Comparison of ENCODE assay signal across 8 cellular contexts in the genomic region with DNA sequence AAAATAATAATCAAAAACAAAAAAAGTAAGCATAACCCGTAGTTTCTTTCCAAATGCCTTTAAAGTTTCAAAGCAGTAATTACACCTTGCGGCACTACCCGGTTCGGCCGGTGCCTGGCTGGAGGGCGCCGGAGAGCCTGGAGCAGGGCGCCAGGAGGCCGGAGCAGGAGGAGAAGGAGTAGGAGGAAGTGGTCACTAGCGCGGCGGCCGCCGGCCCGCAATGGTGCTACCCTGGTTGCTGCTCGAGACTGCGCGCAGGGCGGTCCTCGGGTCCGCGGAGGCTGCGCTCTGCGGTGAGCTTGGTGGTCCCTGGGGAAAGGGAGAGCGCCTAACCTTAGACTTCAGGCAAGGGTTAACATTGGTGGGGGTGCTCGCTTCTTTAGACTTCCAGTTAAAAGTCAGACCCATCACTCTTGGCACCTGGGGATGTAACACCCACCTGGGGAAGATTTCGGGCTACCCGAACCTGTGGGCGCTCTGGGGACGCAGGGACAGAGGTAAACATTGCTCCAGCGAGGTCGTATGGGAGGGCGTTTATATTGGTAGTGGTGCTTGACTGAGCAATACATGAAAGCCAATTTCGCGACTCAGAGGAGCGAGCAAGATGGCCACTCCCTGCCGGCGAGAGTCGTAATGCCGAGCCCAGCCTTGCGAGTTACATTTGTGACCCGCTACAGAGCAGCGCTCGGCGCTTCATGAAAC. TPM values are rescaled to one million over a fixed set of nuclear protein-coding genes. Genes with fewer than 3 reads are reported as not detected.
DNase-seq lines count a peak whose midpoint lies in the region; ATAC-seq and TF ChIP-seq lines count a peak whose summit lies in the region.

No MANE protein-coding gene starts in this region.

- H3K36me3 ChIP-seq in heart right ventricle, result peaks cover 0 to 8% (median 0%) of the 10 kb centered on the region in 9 donors
- no peaks in the 10 kb centered on the region for H3K36me3 ChIP-seq in uterus

- H3K9me3 Mint-ChIP-seq in progenitor cell of endocrine pancreas (ENCODE audit: low read depth), result no peaks in the 10 kb centered on the region

- H3K27ac ChIP-seq in heart right ventricle (peak overlapping the region; percentile 55 to 94 (median 89)), uterus (peak overlapping the region; percentile 89 to 93)

- TF ChIP-seq CTCF in heart right ventricle (IDR thresholded peaks at IDR 0.05) (peak; percentile 72 to 93 (median 87)), progenitor cell of endocrine pancreas (IDR thresholded peaks at IDR 0.05; ENCODE audit: unreplicated experiment) (peak; percentile 67), uterus (IDR thresholded peaks at IDR 0.05) (peak; percentile 84 to 98 (median 86))

- intact Hi-C loops in heart right ventricle (cut with DNase I), result loop anchor here in 4 of 10 donors (5.0 to 10.0 kb wide), 2 partner anchors 46 to 116 kb away; partner anchors contain the start of gene CCNC (in 3 of the 4)
- intact Hi-C loops in uterus (cut with DNase I; ENCODE audit: low total_unique reads), result loop anchor here (10.0 kb wide), 1 partner anchor 96 kb away; the partner anchor contains the start of gene PNISR

- H3K27me3 Mint-ChIP-seq in progenitor cell of endocrine pancreas, result no peaks in the 10 kb centered on the region

- WGBS in heart right ventricle, 2 donors, result 0 to 1% methylated on average over 45 of the region's 45 CpGs

- peaks cover under 1% of the 10 kb centered on the region for H3K4me1 Mint-ChIP-seq in progenitor cell of endocrine pancreas (ENCODE audit: low read depth)

- H3K4me3 ChIP-seq in heart right ventricle, result peak overlapping the region; percentile 60 to 96 (median 74)
- peak overlapping the region; percentile 80 to 89 for H3K4me3 ChIP-seq in uterus

- H3K27me3 ChIP-seq in heart right ventricle (no peaks in the 10 kb centered on the region), uterus (no peaks in the 10 kb centered on the region)

- H3K36me3 Mint-ChIP-seq in progenitor cell of endocrine pancreas (ENCODE audit: insufficient read depth), result no peaks in the 10 kb centered on the region

- ATAC-seq in GM18498 (IDR thresholded peaks at IDR 0.05; ENCODE audit: unreplicated experiment) (peak; percentile 95), HG02870 (IDR thresholded peaks at IDR 0.05; ENCODE audit: unreplicated experiment) (peak; percentile 91), heart right ventricle (peak; percentile 96 to 99 (median 98))

- no peaks in the 10 kb centered on the region for H3K9me3 ChIP-seq in heart right ventricle
- H3K9me3 ChIP-seq in uterus, result no peaks in the 10 kb centered on the region

- peak overlapping the region; percentile 99 for H3K27ac Mint-ChIP-seq in progenitor cell of endocrine pancreas

- H3K4me1 ChIP-seq in heart right ventricle, result peaks cover 0 to 18% (median 8%) of the 10 kb centered on the region in 9 donors
- H3K4me1 ChIP-seq in uterus, result peaks cover 0 to 7% of the 10 kb centered on the region in 2 donors

- TF ChIP-seq POLR2A in uterus (IDR thresholded peaks at IDR 0.05), result peak; percentile 71 to 90

- peak overlapping the region; percentile 91 for H3K4me3 Mint-ChIP-seq in progenitor cell of endocrine pancreas (ENCODE audit: low read depth)

- DNase-seq in NCI-H146 (lab: John Stamatoyannopoulos, UW) (peak; percentile 84), T-helper 1 cell (peak; percentile 45 to 83 (median 49)), amniotic epithelial cell (ENCODE audit: low read depth) (peak; percentile 78), heart right ventricle (peak; percentile 82 to 84), progenitor cell of endocrine pancreas (ENCODE audit: low spot score, unreplicated experiment) (peak; percentile 58), uterus (peak; percentile 78 to 80)

RNA-seq across cellular contexts. Expression of gene USP45, which starts 5.8 kb away (rescaled TPM):
- total RNA-seq in heart right ventricle (10 to 100 TPM in 7 of 10 donors, 1 to 10 TPM in 3; 7.4 to 14.8 (median 11.4) TPM), progenitor cell of endocrine pancreas (14.5 and 16.5 TPM in 2 replicates), uterus (10 to 100 TPM; 27.1 to 46.2 (median 29.5) TPM)
- 1 to 10 TPM; 2.5 to 5.9 TPM for polyA plus RNA-seq in heart right ventricle

RNA-seq across cellular contexts. Expression of gene CCNC, which starts 47.5 kb away (rescaled TPM):
- total RNA-seq in heart right ventricle (10 to 100 TPM; 14.2 to 24.1 (median 18.6) TPM), progenitor cell of endocrine pancreas (73.0 and 74.5 TPM in 2 replicates), uterus (10 to 100 TPM; 48.4 to 97.0 (median 54.8) TPM)
- polyA plus RNA-seq in heart right ventricle, result 10 to 100 TPM; 14.2 to 26.6 TPM

Comparison
In these comparisons a context has a peak if more than half of its experiments do, and no peak if none do; other contexts are left out.
1. Peak in every context shown above with its lines: DNase-seq, ATAC-seq, H3K4me3 ChIP-seq and H3K27ac ChIP-seq.